In the genomic region with DNA sequence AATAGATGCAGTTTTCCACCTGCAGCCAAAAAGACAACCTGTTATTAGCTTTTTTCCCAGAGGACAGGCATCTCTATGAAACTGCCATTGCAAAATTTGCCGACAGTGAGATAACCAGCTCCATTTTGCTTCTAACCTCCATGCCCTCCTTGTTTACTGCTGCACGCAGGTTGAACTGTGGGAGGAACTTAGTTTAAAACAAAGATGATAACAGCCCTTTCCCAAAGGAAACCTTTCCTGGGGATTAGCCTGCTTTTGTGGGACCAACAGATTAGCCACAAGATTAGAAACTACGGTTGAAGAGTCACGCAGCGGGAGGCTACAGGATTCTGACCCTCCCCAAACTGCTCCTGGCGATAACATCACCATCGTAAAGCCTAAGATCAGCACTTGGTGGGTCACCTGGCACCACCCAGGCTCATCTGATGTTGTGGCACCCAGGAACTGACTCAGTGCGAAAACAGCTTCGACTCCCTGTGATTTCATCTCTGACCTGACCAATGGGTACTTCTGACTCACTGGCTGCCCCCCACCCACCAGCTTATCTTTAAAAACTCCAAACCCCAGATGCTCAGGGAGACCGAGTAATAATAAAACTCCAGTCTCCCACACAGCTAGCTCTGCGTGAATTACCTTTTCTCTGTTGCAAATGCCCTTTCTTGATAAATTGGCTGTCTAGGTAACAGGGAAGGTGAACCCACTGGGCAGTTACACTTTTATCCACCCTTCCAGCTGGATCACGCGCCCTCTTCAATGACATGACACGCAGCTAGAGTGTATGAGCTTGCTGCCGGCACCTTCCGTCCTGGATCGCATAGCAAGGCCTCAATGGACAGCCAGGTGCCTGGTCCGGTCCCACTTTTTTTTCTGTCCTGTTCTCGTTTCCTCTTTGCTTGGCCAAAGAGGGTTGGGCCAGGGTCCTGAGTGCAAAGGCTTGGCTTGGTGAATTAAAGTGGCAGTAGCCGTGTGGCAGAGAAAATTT, we compare ENCODE assay signal across 8 cellular contexts. TPM values are rescaled to one million over a fixed set of nuclear protein-coding genes. Genes with fewer than 3 reads are reported as not detected.
A peak's percentile ranks its signal among the peaks of the same experiment; 100 is the strongest.
DNase-seq lines count a peak whose midpoint lies in the region; ATAC-seq and TF ChIP-seq lines count a peak whose summit lies in the region.

No MANE protein-coding gene starts in this region.

- in situ Hi-C loops in mammary epithelial cell (cut with MboI; ENCODE audit: low sequenced_read_pairs in 2 of 2), result loop anchor here in 1 of 2 donors (25.0 kb wide), 1 partner anchor 174 kb away; a partner anchor contains a TSS

- no peaks in the 10 kb centered on the region for H3K9me3 Mint-ChIP-seq in T-helper 1 cell treated with Interleukin-12 subunit alpha and Interleukin-12 subunit beta and Interleukin-4 antibody, amounts not matched to agents 30 μg/mL and 1 μg/mL, for 36 hours

- no peaks in the 10 kb centered on the region for H3K27me3 ChIP-seq in H7 (ENCODE audit: control insufficient read depth, insufficient read depth, low read length)
- H3K27me3 ChIP-seq in mammary epithelial cell (ENCODE audit: insufficient read depth, low read length), result no peaks in the 10 kb centered on the region
- no peaks in the 10 kb centered on the region for H3K27me3 ChIP-seq in testis

- peaks cover 35% of the 10 kb centered on the region for H3K4me1 Mint-ChIP-seq in T-helper 1 cell treated with Interleukin-12 subunit alpha and Interleukin-12 subunit beta and Interleukin-4 antibody, amounts not matched to agents 30 μg/mL and 1 μg/mL, for 36 hours (ENCODE audit: low read depth)

- peaks cover 33% of the 10 kb centered on the region for H3K36me3 Mint-ChIP-seq in T-helper 1 cell treated with Interleukin-12 subunit alpha and Interleukin-12 subunit beta and Interleukin-4 antibody, amounts not matched to agents 30 μg/mL and 1 μg/mL, for 36 hours (ENCODE audit: low read depth)

- whole genome bisulfite sequencing in mammary epithelial cell (ENCODE audit: low coverage, missing lambda C conversion rate), result 58% methylated on average over 18 of the region's 20 CpGs
- WGBS in testis, 2 donors, result 61 to 71% methylated on average over 20 of the region's 20 CpGs

- no peak overlapping the region for H2AFZ ChIP-seq in mammary epithelial cell (ENCODE audit: low read depth, low read length)

- dilution Hi-C loops in mammary epithelial cell (cut with HindIII; ENCODE audit: low sequenced_read_pairs), result loop anchor here (5.0 kb wide), 1 partner anchor 41 kb away; no protein-coding TSS in a partner anchor

- peak overlapping the region; percentile 85 for H3K27ac Mint-ChIP-seq in T-helper 1 cell treated with Interleukin-12 subunit alpha and Interleukin-12 subunit beta and Interleukin-4 antibody, amounts not matched to agents 30 μg/mL and 1 μg/mL, for 36 hours

- H3K27me3 Mint-ChIP-seq in T-helper 1 cell treated with Interleukin-12 subunit alpha and Interleukin-12 subunit beta and Interleukin-4 antibody, amounts not matched to agents 30 μg/mL and 1 μg/mL, for 36 hours (ENCODE audit: low read depth), result no peaks in the 10 kb centered on the region

- CTCF ChIA-PET in mammary epithelial cell (lab: Charles Lee; ENCODE audit: low non-redundant PET), result interaction anchor here (1.4 kb wide), 1 partner anchor 28 kb away, joined by 7 read pairs; a partner anchor contains a TSS

- peaks cover 31% of the 10 kb centered on the region for H3K36me3 ChIP-seq in H7 (replicated peaks; ENCODE audit: control insufficient read depth, insufficient read depth, low read length)
- H3K36me3 ChIP-seq in mammary epithelial cell (ENCODE audit: insufficient read depth, low read length), result peaks cover 18% of the 10 kb centered on the region
- peaks cover 3% of the 10 kb centered on the region for H3K36me3 ChIP-seq in mucosa of descending colon (ENCODE audit: low read depth)
- no peaks in the 10 kb centered on the region for H3K36me3 ChIP-seq in testis (ENCODE audit: low read depth, missing control alignments)

- H3K4me2 ChIP-seq in mammary epithelial cell (ENCODE audit: insufficient read depth, low read depth, low read length), result peak overlapping the region; percentile 92

- H3K9ac ChIP-seq in mammary epithelial cell (ENCODE audit: insufficient read depth, low read length), result peak overlapping the region; percentile 98

- DNase-seq in H7 (no peak), mammary epithelial cell (peak; percentile 94), mucosa of descending colon (peak in 2 of 3 donors; percentile 22 to 32), testis (peak; percentile 11), DMS153 treated with DMSO at 0.1 percent for 48 hours (lab: John Stamatoyannopoulos, UW; ENCODE audit: unreplicated experiment) (no peak), NCI-H1417 (lab: John Stamatoyannopoulos, UW) (no peak)

- H3K4me3 ChIP-seq in H7 (ENCODE audit: insufficient read depth, low read depth, low read length) (peak overlapping the region; percentile 93; the same call in 1 of the 2 replicates), mammary epithelial cell (replicated peaks in 1 of 3; ENCODE audit: insufficient read depth in 1 of 3, low read depth in 2 of 3, low read length in 3 of 3) (peak overlapping the region; percentile 71 to 94 (median 86)), mucosa of descending colon (no peak overlapping the region), testis (peak overlapping the region in 1 of 2 donors; percentile 90)

- intact Hi-C loops in mammary epithelial cell (cut with micrococcal nuclease), result loop anchor here (2.0 to 5.0 kb wide), 3 partner anchors 27 to 171 kb away; a partner anchor contains a TSS
- intact Hi-C loops in mucosa of descending colon (cut with DNase I, micrococcal nuclease), result loop anchor here (10.0 kb wide), 2 partner anchors 91 to 171 kb away; a partner anchor contains a TSS
- intact Hi-C loops in testis (cut with DNase I; ENCODE audit: low total_unique reads), result loop anchor here (10.0 kb wide), 1 partner anchor 171 kb away; no protein-coding TSS in a partner anchor

- peak overlapping the region; percentile 87 for H3K4me3 Mint-ChIP-seq in T-helper 1 cell treated with Interleukin-12 subunit alpha and Interleukin-12 subunit beta and Interleukin-4 antibody, amounts not matched to agents 30 μg/mL and 1 μg/mL, for 36 hours

- H4K20me1 ChIP-seq in mammary epithelial cell (ENCODE audit: insufficient read depth, low read length), result no peaks in the 10 kb centered on the region

- H3K4me1 ChIP-seq in mammary epithelial cell (ENCODE audit: insufficient read depth, low read length), result peaks cover 43% of the 10 kb centered on the region
- H3K4me1 ChIP-seq in mucosa of descending colon (ENCODE audit: low read depth), result peaks cover 25% of the 10 kb centered on the region
- peaks cover 13% of the 10 kb centered on the region for H3K4me1 ChIP-seq in testis

- TSS peak; percentile 88 for BruUV-seq in mammary epithelial cell (replicated peaks; lab: Mats Ljungman, UMichigan)

- H3K27ac ChIP-seq in mammary epithelial cell (ENCODE audit: insufficient read depth, low read depth, low read length), result peak overlapping the region; percentile 94
- H3K27ac ChIP-seq in testis, result no peak overlapping the region

- H3K79me2 ChIP-seq in mammary epithelial cell (ENCODE audit: insufficient read depth, low read length), result peaks cover 65% of the 10 kb centered on the region

- no peaks in the 10 kb centered on the region for H3K9me3 ChIP-seq in mammary epithelial cell (replicated peaks; ENCODE audit: insufficient read depth, low read length)
- no peaks in the 10 kb centered on the region for H3K9me3 ChIP-seq in mucosa of descending colon
- no peaks in the 10 kb centered on the region for H3K9me3 ChIP-seq in testis

- TF ChIP-seq CTCF in mammary epithelial cell (conservative IDR thresholded peaks at IDR 0.05 in 1 of 2, IDR thresholded peaks at IDR 0.05 in 1 of 2; ENCODE audit: extremely low read depth in 1 of 2, insufficient read depth in 1 of 2, low read depth in 1 of 2, low read length in 2 of 2), result no peak
- no peak for TF ChIP-seq CTCF in mucosa of descending colon (IDR thresholded peaks at IDR 0.05)
- no peak for TF ChIP-seq CTCF in testis (IDR thresholded peaks at IDR 0.05)

- no peak for TF ChIP-seq POLR2A in testis (IDR thresholded peaks at IDR 0.05)

- ATAC-seq in mucosa of descending colon (no peak), GM21447 (IDR thresholded peaks at IDR 0.05; ENCODE audit: unreplicated experiment) (no peak)

RNA-seq across cellular contexts. Expression of a gene that starts 27.2 kb away (rescaled TPM):
- total RNA-seq in H7 (2014; rRNA removed; shearing (Covaris generic)), result 17.3 and 19.2 TPM in 2 replicates
- 10 to 100 TPM; 22.8 to 40.0 TPM for total RNA-seq in mammary epithelial cell
- 16.1 TPM for polyA plus RNA-seq in mammary epithelial cell
- polyA minus RNA-seq in mammary epithelial cell, result 37.5 TPM
- 10 to 100 TPM; 18.2 to 23.8 (median 23.5) TPM for total RNA-seq in mucosa of descending colon
- total RNA-seq in testis, result 10 to 100 TPM; 17.4 to 25.4 TPM
- 15.0 TPM for polyA plus RNA-seq in testis (ENCODE audit: insufficient read depth, low read depth, low replicate concordance)

RNA-seq across cellular contexts. Expression of a gene that starts 27.3 kb away (rescaled TPM):
- total RNA-seq in H7 (2014; rRNA removed; shearing (Covaris generic)), result 0.48 and 1.9 TPM in 2 replicates
- total RNA-seq in mammary epithelial cell (1 to 10 TPM; 5.4 to 6.8 TPM), mucosa of descending colon (1 to 10 TPM in 2 of 3 donors, under 1 TPM in 1; 0.87 to 8.9 (median 3.9) TPM), testis (10 to 100 TPM; 33.8 to 73.0 TPM)
- polyA plus RNA-seq in mammary epithelial cell (2.1 TPM), testis (ENCODE audit: insufficient read depth, low read depth, low replicate concordance) (106 TPM)
- polyA minus RNA-seq in mammary epithelial cell, result not detected

Comparison
In these comparisons a context has a peak if more than half of its experiments do, and no peak if none do; other contexts are left out.
1. DNase-seq: peak in mammary epithelial cell (single experiment), mucosa of descending colon (2 of 3) and testis (single experiment); none in H7 (single experiment), DMS153 treated with DMSO at 0.1 percent for 48 hours (single experiment) and NCI-H1417 (0 of 3).